1 cellular context compared by ENCODE assay signal in the genomic region with DNA sequence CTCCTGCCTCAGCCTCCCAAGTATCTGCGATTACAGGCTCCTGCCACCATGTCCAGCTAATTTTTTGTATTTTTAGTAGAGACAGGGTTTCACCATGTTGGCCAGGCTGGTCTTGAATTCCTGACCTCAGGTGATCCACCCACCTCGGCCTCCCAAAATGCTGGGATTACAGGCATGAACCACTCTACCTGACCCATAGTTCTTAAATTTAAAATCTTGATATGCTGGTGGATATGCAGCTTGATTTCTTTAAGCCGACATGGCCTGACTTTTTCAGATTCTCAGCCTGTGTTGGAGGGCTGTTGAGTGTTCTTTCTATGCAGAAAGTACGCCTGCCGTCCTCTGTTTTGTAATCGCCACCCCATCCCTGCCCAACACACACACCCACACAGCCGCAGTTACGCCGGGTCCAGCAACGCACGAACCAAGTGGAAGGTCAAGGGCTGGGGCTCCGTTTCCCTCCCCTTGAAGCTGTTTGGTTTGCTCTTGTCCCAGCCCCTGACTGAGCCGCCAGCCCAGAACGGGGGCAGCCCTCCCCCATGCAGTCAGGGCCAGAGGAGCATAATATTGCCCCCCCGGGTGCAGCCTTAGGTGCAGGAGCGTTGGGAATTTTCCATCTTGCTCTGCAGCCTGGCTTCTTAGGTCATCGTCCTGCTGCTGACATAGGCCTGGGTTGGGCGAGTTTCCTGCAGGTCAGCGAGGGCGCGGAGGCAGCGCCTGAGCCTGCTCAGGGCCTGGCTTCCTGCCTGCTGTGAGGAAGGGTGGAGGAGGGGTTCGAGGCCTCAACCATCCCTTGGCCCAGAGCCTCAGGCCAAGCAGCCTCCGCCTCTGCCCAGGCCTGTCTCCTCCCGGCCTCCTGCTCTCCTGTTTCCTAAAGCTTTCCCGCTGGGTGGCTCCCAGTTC.
TF ChIP-seq lines count a peak whose summit lies in the region.

No MANE protein-coding gene starts in this region.

TF ChIP-seq in HepG2, 621 proteins besides CTCF, POLR2A, EP300 and RAD21 (continued from another document and continues in another):
- peak; percentile 100 for TF ChIP-seq ZNF318 (CRISPR knock-in tag; IDR thresholded peaks at IDR 0.05)
- TF ChIP-seq SAP130 (CRISPR knock-in tag; IDR thresholded peaks at IDR 0.05; ENCODE audit: low read depth) = peak; percentile 99
- TF ChIP-seq RCOR2 (CRISPR knock-in tag; IDR thresholded peaks at IDR 0.05) = peak; percentile 98
- peak; percentile 91 for TF ChIP-seq DRAP1 (CRISPR knock-in tag; IDR thresholded peaks at IDR 0.05)
- TF ChIP-seq PITX1 (CRISPR knock-in tag; IDR thresholded peaks at IDR 0.05) = peak; percentile 99
- TF ChIP-seq ZNF776 (CRISPR knock-in tag; IDR thresholded peaks at IDR 0.05) = peak; percentile 98
- TF ChIP-seq KAT2B (IDR thresholded peaks at IDR 0.05; ENCODE audit: borderline replicate concordance, low read depth, low read length) = no peak
- TF ChIP-seq ZNF253 (CRISPR knock-in tag; IDR thresholded peaks at IDR 0.05; ENCODE audit: borderline replicate concordance) = no peak
- no peak for TF ChIP-seq ZNF296 (CRISPR knock-in tag; conservative IDR thresholded peaks at IDR 0.05)
- TF ChIP-seq, protein P1, sequence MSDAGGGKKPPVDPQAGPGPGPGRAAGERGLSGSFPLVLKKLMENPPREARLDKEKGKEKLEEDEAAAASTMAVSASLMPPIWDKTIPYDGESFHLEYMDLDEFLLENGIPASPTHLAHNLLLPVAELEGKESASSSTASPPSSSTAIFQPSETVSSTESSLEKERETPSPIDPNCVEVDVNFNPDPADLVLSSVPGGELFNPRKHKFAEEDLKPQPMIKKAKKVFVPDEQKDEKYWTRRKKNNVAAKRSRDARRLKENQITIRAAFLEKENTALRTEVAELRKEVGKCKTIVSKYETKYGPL (CRISPR knock-in tag; IDR thresholded peaks at IDR 0.05) = peak; percentile 93
- TF ChIP-seq TARDBP (CRISPR knock-in tag; IDR thresholded peaks at IDR 0.05) = peak; percentile 100
- TF ChIP-seq, protein P2, sequence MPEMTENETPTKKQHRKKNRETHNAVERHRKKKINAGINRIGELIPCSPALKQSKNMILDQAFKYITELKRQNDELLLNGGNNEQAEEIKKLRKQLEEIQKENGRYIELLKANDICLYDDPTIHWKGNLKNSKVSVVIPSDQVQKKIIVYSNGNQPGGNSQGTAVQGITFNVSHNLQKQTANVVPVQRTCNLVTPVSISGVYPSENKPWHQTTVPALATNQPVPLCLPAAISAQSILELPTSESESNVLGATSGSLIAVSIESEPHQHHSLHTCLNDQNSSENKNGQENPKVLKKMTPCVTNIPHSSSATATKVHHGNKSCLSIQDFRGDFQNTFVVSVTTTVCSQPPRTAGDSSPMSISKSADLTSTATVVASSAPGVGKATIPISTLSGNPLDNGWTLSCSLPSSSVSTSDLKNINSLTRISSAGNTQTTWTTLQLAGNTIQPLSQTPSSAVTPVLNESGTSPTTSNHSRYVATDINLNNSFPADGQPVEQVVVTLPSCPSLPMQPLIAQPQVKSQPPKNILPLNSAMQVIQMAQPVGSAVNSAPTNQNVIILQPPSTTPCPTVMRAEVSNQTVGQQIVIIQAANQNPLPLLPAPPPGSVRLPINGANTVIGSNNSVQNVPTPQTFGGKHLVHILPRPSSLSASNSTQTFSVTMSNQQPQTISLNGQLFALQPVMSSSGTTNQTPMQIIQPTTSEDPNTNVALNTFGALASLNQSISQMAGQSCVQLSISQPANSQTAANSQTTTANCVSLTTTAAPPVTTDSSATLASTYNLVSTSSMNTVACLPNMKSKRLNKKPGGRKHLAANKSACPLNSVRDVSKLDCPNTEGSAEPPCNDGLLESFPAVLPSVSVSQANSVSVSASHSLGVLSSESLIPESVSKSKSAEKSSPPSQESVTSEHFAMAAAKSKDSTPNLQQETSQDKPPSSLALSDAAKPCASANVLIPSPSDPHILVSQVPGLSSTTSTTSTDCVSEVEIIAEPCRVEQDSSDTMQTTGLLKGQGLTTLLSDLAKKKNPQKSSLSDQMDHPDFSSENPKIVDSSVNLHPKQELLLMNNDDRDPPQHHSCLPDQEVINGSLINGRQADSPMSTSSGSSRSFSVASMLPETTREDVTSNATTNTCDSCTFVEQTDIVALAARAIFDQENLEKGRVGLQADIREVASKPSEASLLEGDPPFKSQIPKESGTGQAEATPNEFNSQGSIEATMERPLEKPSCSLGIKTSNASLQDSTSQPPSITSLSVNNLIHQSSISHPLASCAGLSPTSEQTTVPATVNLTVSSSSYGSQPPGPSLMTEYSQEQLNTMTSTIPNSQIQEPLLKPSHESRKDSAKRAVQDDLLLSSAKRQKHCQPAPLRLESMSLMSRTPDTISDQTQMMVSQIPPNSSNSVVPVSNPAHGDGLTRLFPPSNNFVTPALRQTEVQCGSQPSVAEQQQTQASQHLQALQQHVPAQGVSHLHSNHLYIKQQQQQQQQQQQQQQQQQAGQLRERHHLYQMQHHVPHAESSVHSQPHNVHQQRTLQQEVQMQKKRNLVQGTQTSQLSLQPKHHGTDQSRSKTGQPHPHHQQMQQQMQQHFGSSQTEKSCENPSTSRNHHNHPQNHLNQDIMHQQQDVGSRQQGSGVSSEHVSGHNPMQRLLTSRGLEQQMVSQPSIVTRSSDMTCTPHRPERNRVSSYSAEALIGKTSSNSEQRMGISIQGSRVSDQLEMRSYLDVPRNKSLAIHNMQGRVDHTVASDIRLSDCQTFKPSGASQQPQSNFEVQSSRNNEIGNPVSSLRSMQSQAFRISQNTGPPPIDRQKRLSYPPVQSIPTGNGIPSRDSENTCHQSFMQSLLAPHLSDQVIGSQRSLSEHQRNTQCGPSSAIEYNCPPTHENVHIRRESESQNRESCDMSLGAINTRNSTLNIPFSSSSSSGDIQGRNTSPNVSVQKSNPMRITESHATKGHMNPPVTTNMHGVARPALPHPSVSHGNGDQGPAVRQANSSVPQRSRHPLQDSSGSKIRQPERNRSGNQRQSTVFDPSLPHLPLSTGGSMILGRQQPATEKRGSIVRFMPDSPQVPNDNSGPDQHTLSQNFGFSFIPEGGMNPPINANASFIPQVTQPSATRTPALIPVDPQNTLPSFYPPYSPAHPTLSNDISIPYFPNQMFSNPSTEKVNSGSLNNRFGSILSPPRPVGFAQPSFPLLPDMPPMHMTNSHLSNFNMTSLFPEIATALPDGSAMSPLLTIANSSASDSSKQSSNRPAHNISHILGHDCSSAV (CRISPR knock-in tag; IDR thresholded peaks at IDR 0.05; ENCODE audit: borderline replicate concordance) = peak; percentile 97
- no peak for TF ChIP-seq ZFP36 (IDR thresholded peaks at IDR 0.05; ENCODE audit: borderline replicate concordance, low read depth, low read length, partially characterized antibody)
- TF ChIP-seq MEIS2 (CRISPR knock-in tag; IDR thresholded peaks at IDR 0.05) = peak; percentile 98
- no peak for TF ChIP-seq THAP7 (CRISPR knock-in tag; IDR thresholded peaks at IDR 0.05)
- TF ChIP-seq, protein P3, sequence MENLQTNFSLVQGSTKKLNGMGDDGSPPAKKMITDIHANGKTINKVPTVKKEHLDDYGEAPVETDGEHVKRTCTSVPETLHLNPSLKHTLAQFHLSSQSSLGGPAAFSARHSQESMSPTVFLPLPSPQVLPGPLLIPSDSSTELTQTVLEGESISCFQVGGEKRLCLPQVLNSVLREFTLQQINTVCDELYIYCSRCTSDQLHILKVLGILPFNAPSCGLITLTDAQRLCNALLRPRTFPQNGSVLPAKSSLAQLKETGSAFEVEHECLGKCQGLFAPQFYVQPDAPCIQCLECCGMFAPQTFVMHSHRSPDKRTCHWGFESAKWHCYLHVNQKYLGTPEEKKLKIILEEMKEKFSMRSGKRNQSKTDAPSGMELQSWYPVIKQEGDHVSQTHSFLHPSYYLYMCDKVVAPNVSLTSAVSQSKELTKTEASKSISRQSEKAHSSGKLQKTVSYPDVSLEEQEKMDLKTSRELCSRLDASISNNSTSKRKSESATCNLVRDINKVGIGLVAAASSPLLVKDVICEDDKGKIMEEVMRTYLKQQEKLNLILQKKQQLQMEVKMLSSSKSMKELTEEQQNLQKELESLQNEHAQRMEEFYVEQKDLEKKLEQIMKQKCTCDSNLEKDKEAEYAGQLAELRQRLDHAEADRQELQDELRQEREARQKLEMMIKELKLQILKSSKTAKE (CRISPR knock-in tag; IDR thresholded peaks at IDR 0.05; ENCODE audit: borderline replicate concordance) = no peak
- TF ChIP-seq ZNF605 (CRISPR knock-in tag; IDR thresholded peaks at IDR 0.05) = no peak
- TF ChIP-seq CEBPZ (IDR thresholded peaks at IDR 0.05; ENCODE audit: low read length) = no peak
- TF ChIP-seq ZNF563 (CRISPR knock-in tag; IDR thresholded peaks at IDR 0.05) = no peak
- peak; percentile 99 for TF ChIP-seq ZNF766 (CRISPR knock-in tag; IDR thresholded peaks at IDR 0.05; ENCODE audit: borderline replicate concordance)
- no peak for TF ChIP-seq ZNF720 (CRISPR knock-in tag; IDR thresholded peaks at IDR 0.05)
- peak; percentile 95 for TF ChIP-seq TOPORS (CRISPR knock-in tag; IDR thresholded peaks at IDR 0.05)
- no peak for TF ChIP-seq ZNF431 (CRISPR knock-in tag; IDR thresholded peaks at IDR 0.05; ENCODE audit: borderline replicate concordance, low read depth)
- TF ChIP-seq SMAD1 (CRISPR knock-in tag; IDR thresholded peaks at IDR 0.05; ENCODE audit: borderline replicate concordance, low read depth) = peak; percentile 86; the same call in 1 of the 2 replicates
- TF ChIP-seq SRSF4 (IDR thresholded peaks at IDR 0.05; ENCODE audit: low read depth, low read length, poor library complexity, severe bottlenecking) = no peak
